Comparison of ENCODE assay signal across 1 cellular context in genomic region chr5:72816297-72817075, GRCh38.
A peak's percentile ranks its signal among the peaks of the same experiment; 100 is the strongest.
TF ChIP-seq lines count a peak whose summit lies in the region.

Gene TNPO1, plus strand, starts transcription at chr5:72816661. Its CDS starts 77 bp downstream, at chr5:72816738.

TF ChIP-seq in K562, 482 proteins besides CTCF, POLR2A, EP300 and RAD21 (continued from another document and continues in another):
- no peak for TF ChIP-seq MXD1 (CRISPR knock-in tag; IDR thresholded peaks at IDR 0.05; ENCODE audit: borderline replicate concordance, poor library complexity, severe bottlenecking)
- no peak for TF ChIP-seq NR4A1 (CRISPR knock-in tag; IDR thresholded peaks at IDR 0.05)
- TF ChIP-seq NR4A1 (tag; IDR thresholded peaks at IDR 0.05), result no peak
- no peak for TF ChIP-seq ZBTB49 (CRISPR knock-in tag; IDR thresholded peaks at IDR 0.05; ENCODE audit: borderline replicate concordance)
- peak; percentile 69 for TF ChIP-seq SUPT5H (IDR thresholded peaks at IDR 0.05)
- TF ChIP-seq BHLHE40 (IDR thresholded peaks at IDR 0.05; ENCODE audit: low read length), result peak; percentile 32; the same call in 1 of the 2 replicates
- no peak for TF ChIP-seq PURB (CRISPR knock-in tag; IDR thresholded peaks at IDR 0.05; ENCODE audit: low read depth)
- no peak for TF ChIP-seq ATF2 (CRISPR knock-in tag; IDR thresholded peaks at IDR 0.05)
- TF ChIP-seq ZNF639 (CRISPR knock-in tag; conservative IDR thresholded peaks at IDR 0.05 in 1 of 2, IDR thresholded peaks at IDR 0.05 in 1 of 2), result 0 out of 4 replicates have a peak, but pooled peaks of 1 of the 2 experiments have one; percentile 27
- 0 out of 2 replicates have a peak, but pooled peaks have one; percentile 27 for TF ChIP-seq ZKSCAN1 (IDR thresholded peaks at IDR 0.05; ENCODE audit: low read depth, low read length)
- TF ChIP-seq IRF1 (CRISPR knock-in tag; IDR thresholded peaks at IDR 0.05; ENCODE audit: borderline replicate concordance), result no peak
- TF ChIP-seq CBX8 (IDR thresholded peaks at IDR 0.05; ENCODE audit: borderline replicate concordance, extremely low read depth, low read depth, low read length, poor library complexity, severe bottlenecking), result no peak
- TF ChIP-seq HNRNPL (IDR thresholded peaks at IDR 0.05; ENCODE audit: low read depth, low read length), result no peak
- 0 out of 2 replicates have a peak, but pooled peaks have one; percentile 52 for TF ChIP-seq STAT6 (CRISPR knock-in tag; IDR thresholded peaks at IDR 0.05)
- peak in 1 of 2 experiments; percentile 66; a peak in 1 of 4 replicates for TF ChIP-seq SRF (CRISPR knock-in tag; IDR thresholded peaks at IDR 0.05)
- no peak for TF ChIP-seq SRSF7 (optimal IDR thresholded peaks at IDR 0.05; ENCODE audit: low read depth, low read length)
- peak; percentile 95 for TF ChIP-seq RFX1 (IDR thresholded peaks at IDR 0.05)
- peak; percentile 92 for TF ChIP-seq RBBP5 (IDR thresholded peaks at IDR 0.05; ENCODE audit: borderline replicate concordance, insufficient read depth, low read length, poor library complexity, severe bottlenecking)
- TF ChIP-seq MTA3 (IDR thresholded peaks at IDR 0.05; ENCODE audit: borderline replicate concordance), result peak; percentile 49; the same call in 1 of the 2 replicates
- TF ChIP-seq ZNF77 (CRISPR knock-in tag; IDR thresholded peaks at IDR 0.05), result no peak
- TF ChIP-seq BMI1 (IDR thresholded peaks at IDR 0.05; ENCODE audit: low read length), result peak; percentile 88
- 0 out of 2 replicates have a peak, but pooled peaks have one; percentile 46 for TF ChIP-seq NBN (IDR thresholded peaks at IDR 0.05; ENCODE audit: low read depth)
- TF ChIP-seq TSHZ1 (CRISPR knock-in tag; IDR thresholded peaks at IDR 0.05), result no peak
- peak in 1 of 2 experiments; percentile 58; a peak in 1 of 4 replicates for TF ChIP-seq CSDE1 (IDR thresholded peaks at IDR 0.05)
- no peak for TF ChIP-seq ZKSCAN3 (CRISPR knock-in tag; IDR thresholded peaks at IDR 0.05)
- no peak for TF ChIP-seq ZNF384 (IDR thresholded peaks at IDR 0.05; ENCODE audit: low read depth, low read length)
- no peak for TF ChIP-seq IRF2 (CRISPR knock-in tag; IDR thresholded peaks at IDR 0.05)
- no peak for TF ChIP-seq KAT7 (CRISPR knock-in tag; IDR thresholded peaks at IDR 0.05; ENCODE audit: borderline replicate concordance)
- TF ChIP-seq ZNF3 (CRISPR knock-in tag; IDR thresholded peaks at IDR 0.05), result no peak
- TF ChIP-seq FUS (optimal IDR thresholded peaks at IDR 0.05; ENCODE audit: low read depth, low read length), result no peak
- TF ChIP-seq MYNN (IDR thresholded peaks at IDR 0.05), result 0 out of 2 replicates have a peak, but pooled peaks have one; percentile 18
- TF ChIP-seq MYNN (CRISPR knock-in tag; IDR thresholded peaks at IDR 0.05), result no peak
- no peak for TF ChIP-seq FOXA3 (CRISPR knock-in tag; conservative IDR thresholded peaks at IDR 0.05 in 1 of 2, IDR thresholded peaks at IDR 0.05 in 1 of 2)
- TF ChIP-seq ZBTB1 (CRISPR knock-in tag; IDR thresholded peaks at IDR 0.05; ENCODE audit: borderline replicate concordance, low read depth), result peak; percentile 17; the same call in 1 of the 2 replicates
- TF ChIP-seq ZNF431 (CRISPR knock-in tag; IDR thresholded peaks at IDR 0.05), result no peak
- peak; percentile 35 for TF ChIP-seq FOXP4 (CRISPR knock-in tag; IDR thresholded peaks at IDR 0.05; ENCODE audit: borderline replicate concordance)
- no peak for TF ChIP-seq RERE (CRISPR knock-in tag; IDR thresholded peaks at IDR 0.05; ENCODE audit: borderline replicate concordance)
- TF ChIP-seq NR3C1 (CRISPR knock-in tag; IDR thresholded peaks at IDR 0.05), result peak; percentile 74
- TF ChIP-seq CEBPB (tag; IDR thresholded peaks at IDR 0.05), result no peak
- TF ChIP-seq RBM14 (IDR thresholded peaks at IDR 0.05; ENCODE audit: borderline replicate concordance, insufficient read depth, low read depth, low read length), result no peak
- TF ChIP-seq RNF2 (IDR thresholded peaks at IDR 0.05), result 0 out of 2 replicates have a peak, but pooled peaks have one; percentile 14
- no peak for TF ChIP-seq MEF2D (tag; conservative IDR thresholded peaks at IDR 0.05; ENCODE audit: low read depth)
